ENCODE assay signal across 18 cellular contexts in the genomic region with DNA sequence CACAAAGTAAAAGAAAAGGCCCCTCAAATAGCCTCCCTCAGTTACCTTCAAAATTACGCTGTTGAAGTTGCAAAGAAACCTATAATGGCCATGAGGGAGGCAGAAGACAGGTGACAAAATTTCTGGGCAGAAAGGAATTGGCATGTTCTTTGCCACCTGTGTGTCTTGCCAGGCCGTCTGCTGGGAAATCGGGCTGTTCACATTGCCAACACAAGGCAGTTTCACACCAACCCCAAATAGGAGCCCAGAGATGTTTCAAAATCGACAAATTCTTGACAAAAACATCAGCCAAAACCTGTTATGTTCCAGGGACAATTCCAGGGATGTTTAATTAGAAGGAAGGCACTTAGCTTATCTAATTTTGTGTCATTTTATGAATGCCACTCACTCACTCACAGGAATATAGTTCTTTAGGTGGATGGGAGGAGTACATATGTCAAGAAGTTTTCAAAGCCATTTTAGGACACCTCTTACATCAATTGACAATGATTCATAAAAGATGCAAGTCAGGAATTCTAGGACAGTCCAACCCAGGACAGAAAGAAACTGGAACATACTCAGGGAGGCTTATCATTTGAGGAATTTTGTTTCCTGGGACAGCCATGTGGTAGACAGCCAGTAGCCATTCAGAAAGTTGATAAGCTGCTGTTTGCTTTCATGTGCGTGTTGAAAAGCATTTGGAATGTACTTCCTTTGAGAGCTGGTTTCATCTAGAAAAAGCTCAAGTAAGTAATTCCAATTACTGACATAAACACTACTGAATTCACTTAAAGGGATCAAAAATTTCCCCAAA.
A peak's percentile ranks its signal among the peaks of the same experiment; 100 is the strongest.
DNase-seq lines count a peak whose midpoint lies in the region; ATAC-seq and TF ChIP-seq lines count a peak whose summit lies in the region.
"Had no signal": no experiment of that assay in that cellular context is flagged by ENCODE, and none has a peak within 500 bp of the region (broad histone marks: within the 10 kb centered on the region; RNA-seq: fewer than 3 reads in every experiment).

No MANE protein-coding gene starts in this region.

- H3K9me3 Mint-ChIP-seq in naive thymus-derived CD8-positive, alpha-beta T cell, result peaks cover 0 to 2% (median 0%) of the 10 kb centered on the region in 9 donors
- peaks cover 0 to 28% (median 0%) of the 10 kb centered on the region in 11 donors for H3K9me3 Mint-ChIP-seq in naive thymus-derived CD4-positive, alpha-beta T cell

- TF ChIP-seq CTCF in RWPE2 (IDR thresholded peaks at IDR 0.05; ENCODE audit: poor library complexity, severe bottlenecking), result no peak
- TF ChIP-seq CTCF in upper lobe of right lung (IDR thresholded peaks at IDR 0.05), result no peak

- no peaks in the 10 kb centered on the region for H3K36me3 ChIP-seq in RWPE2 (ENCODE audit: low read depth)
- H3K36me3 ChIP-seq in muscle layer of duodenum (ENCODE audit: control insufficient read depth in 1 of 2, insufficient read depth in 2 of 2, low read length in 2 of 2), result no peaks in the 10 kb centered on the region
- H3K36me3 ChIP-seq in upper lobe of right lung, result no peaks in the 10 kb centered on the region
- no peaks in the 10 kb centered on the region for H3K36me3 ChIP-seq in SJCRH30
- no peaks in the 10 kb centered on the region for H3K36me3 ChIP-seq in naive thymus-derived CD4-positive, alpha-beta T cell (ENCODE audit: control insufficient read depth in 2 of 3, insufficient read depth in 3 of 3, low read length in 3 of 3)

- H3K9me3 ChIP-seq in RWPE2 (ENCODE audit: severe bottlenecking), result no peaks in the 10 kb centered on the region
- no peaks in the 10 kb centered on the region for H3K9me3 ChIP-seq in muscle layer of duodenum (ENCODE audit: control insufficient read depth in 1 of 2, low read length in 2 of 2)
- H3K9me3 ChIP-seq in upper lobe of right lung, result no peaks in the 10 kb centered on the region
- H3K9me3 ChIP-seq in SJCRH30 (replicated peaks), result 0 out of 2 replicates have a peak, but pooled peaks cover 5% of the 10 kb centered on the region
- no peaks in the 10 kb centered on the region for H3K9me3 ChIP-seq in naive thymus-derived CD4-positive, alpha-beta T cell (ENCODE audit: control insufficient read depth in 2 of 3, low read length in 3 of 3)

- H3K4me3 ChIP-seq in RWPE2 (ENCODE audit: severe bottlenecking) (no peak overlapping the region), muscle layer of duodenum (ENCODE audit: low read depth in 1 of 2, low read length in 2 of 2) (no peak overlapping the region), upper lobe of right lung (no peak overlapping the region), SJCRH30 (no peak overlapping the region)
- H3K4me3 ChIP-seq in naive thymus-derived CD4-positive, alpha-beta T cell (ENCODE audit: low read length), result no peak overlapping the region
- H3K4me3 ChIP-seq: GM23338 had no signal

- DNase-seq in RWPE2 (ENCODE audit: low spot score) (no peak), Right ventricle myocardium superior (no peak), upper lobe of right lung (no peak), SJCRH30 (no peak)
- no peak for DNase-seq in activated T-cell treated with anti-CD3 and anti-CD28 coated beads, Interleukin-2, amount 50 U/mL, for 48 hours
- no peak for DNase-seq in naive thymus-derived CD8-positive, alpha-beta T cell
- DNase-seq in naive thymus-derived CD4-positive, alpha-beta T cell, result no peak
- DNase-seq: activated CD4-positive, alpha-beta T cell treated with anti-CD3 and anti-CD28 coated beads, Interleukin-2, amount 50 U/mL, for 1 hour; CD4-positive, CD25-positive, alpha-beta regulatory T cell; effector CD8-positive, alpha-beta T cell; left colon; NCI-H2029; NCI-H748 treated with DMSO at 0.1 percent for 48 hours; SHP77; stimulated activated CD4-positive, alpha-beta T cell treated with anti-CD3 and anti-CD28 coated beads, Interleukin-1b, Interleukin-23, amount 100 ng/mL, for 48 hours had no signal

- ATAC-seq in RWPE2 (ENCODE audit: low read depth), result no peak
- ATAC-seq in Right ventricle myocardium superior (ENCODE audit: poor library complexity), result peak; percentile 96
- ATAC-seq in upper lobe of right lung, result peak; percentile 88
- no peak for ATAC-seq in naive thymus-derived CD8-positive, alpha-beta T cell
- no peak for ATAC-seq in naive thymus-derived CD4-positive, alpha-beta T cell
- ATAC-seq: GM23338 had no signal

- peaks cover 0 to 24% (median 13%) of the 10 kb centered on the region in 3 donors for H3K36me3 Mint-ChIP-seq in naive thymus-derived CD8-positive, alpha-beta T cell
- H3K36me3 Mint-ChIP-seq in naive thymus-derived CD4-positive, alpha-beta T cell, result peaks cover 0 to 30% (median 25%) of the 10 kb centered on the region in 5 donors

- CTCF ChIA-PET in naive thymus-derived CD4-positive, alpha-beta T cell (lab: Charles Lee), result interaction anchor here (0.7 kb wide), 1 partner anchor 38 kb away, joined by 3 read pairs; no protein-coding TSS in a partner anchor

- peak overlapping the region; percentile 36 for H3K27ac ChIP-seq in RWPE2 (ENCODE audit: poor library complexity, severe bottlenecking)
- H3K27ac ChIP-seq in muscle layer of duodenum (ENCODE audit: low read length), result peak overlapping the region; percentile 19
- peak overlapping the region; percentile 55 for H3K27ac ChIP-seq in upper lobe of right lung
- H3K27ac ChIP-seq in SJCRH30, result no peak overlapping the region
- H3K27ac ChIP-seq in naive thymus-derived CD4-positive, alpha-beta T cell (ENCODE audit: low read depth, low read length), result no peak overlapping the region

- H3K27me3 Mint-ChIP-seq in naive thymus-derived CD8-positive, alpha-beta T cell, result no peaks in the 10 kb centered on the region
- H3K27me3 Mint-ChIP-seq in naive thymus-derived CD4-positive, alpha-beta T cell, result no peaks in the 10 kb centered on the region
- H3K27me3 Mint-ChIP-seq: CD4-positive, CD25-positive, alpha-beta regulatory T cell had no signal

- intact Hi-C loops in Right ventricle myocardium superior (cut with DNase I), result no loop called here
- intact Hi-C loops in upper lobe of right lung (cut with DNase I), result no loop called here
- intact Hi-C loops in naive thymus-derived CD4-positive, alpha-beta T cell (cut with micrococcal nuclease), result loop anchor here in 1 of 2 donors (5.0 kb wide), 1 partner anchor 60 kb away; no protein-coding TSS in a partner anchor

- H3K4me1 Mint-ChIP-seq in naive thymus-derived CD8-positive, alpha-beta T cell, result peaks cover 0 to 3% (median 0%) of the 10 kb centered on the region in 4 donors
- peaks cover 0 to 4% (median 0%) of the 10 kb centered on the region in 7 donors for H3K4me1 Mint-ChIP-seq in naive thymus-derived CD4-positive, alpha-beta T cell
- H3K4me1 Mint-ChIP-seq: GM23338 had no signal

- H3K4me1 ChIP-seq in RWPE2 (ENCODE audit: insufficient read depth, poor library complexity, severe bottlenecking), result peaks cover 8% of the 10 kb centered on the region
- H3K4me1 ChIP-seq in muscle layer of duodenum (ENCODE audit: control insufficient read depth in 1 of 2, insufficient read depth in 2 of 2, low read length in 2 of 2), result no peaks in the 10 kb centered on the region
- peaks cover 19% of the 10 kb centered on the region for H3K4me1 ChIP-seq in upper lobe of right lung
- no peaks in the 10 kb centered on the region for H3K4me1 ChIP-seq in SJCRH30
- H3K4me1 ChIP-seq in naive thymus-derived CD4-positive, alpha-beta T cell (ENCODE audit: control insufficient read depth in 2 of 2, insufficient read depth in 2 of 2, low read length in 2 of 2), result no peaks in the 10 kb centered on the region

- H3K27ac Mint-ChIP-seq in naive thymus-derived CD8-positive, alpha-beta T cell, result no peak overlapping the region
- no peak overlapping the region for H3K27ac Mint-ChIP-seq in naive thymus-derived CD4-positive, alpha-beta T cell
- H3K27ac Mint-ChIP-seq: activated T-helper 1 cell treated with anti-CD3 and anti-CD28 coated beads, Interleukin-12 subunit alpha, Interleukin-12 subunit beta, Interleukin-2, Interleukin-4 antibody, amounts not matched to agents 30 ng/mL and 10 ng/mL and 1 ng/mL, durations not matched to agents 14 hours and 24 hours and 36 hours; GM23338 had no signal

- POLR2A ChIA-PET in naive thymus-derived CD8-positive, alpha-beta T cell (lab: Charles Lee), result no interaction called here
- POLR2A ChIA-PET in naive thymus-derived CD4-positive, alpha-beta T cell (lab: Charles Lee), result no interaction called here

- no peaks in the 10 kb centered on the region for H3K27me3 ChIP-seq in RWPE2 (ENCODE audit: insufficient read depth, poor library complexity, severe bottlenecking)
- H3K27me3 ChIP-seq in muscle layer of duodenum (ENCODE audit: low read depth, low read length), result no peaks in the 10 kb centered on the region
- H3K27me3 ChIP-seq in upper lobe of right lung, result no peaks in the 10 kb centered on the region
- H3K27me3 ChIP-seq in SJCRH30, result no peaks in the 10 kb centered on the region
- no peaks in the 10 kb centered on the region for H3K27me3 ChIP-seq in naive thymus-derived CD4-positive, alpha-beta T cell (ENCODE audit: control insufficient read depth in 2 of 2, insufficient read depth in 2 of 2, low read length in 2 of 2)

- H3K4me3 Mint-ChIP-seq in naive thymus-derived CD8-positive, alpha-beta T cell, result no peak overlapping the region
- no peak overlapping the region for H3K4me3 Mint-ChIP-seq in naive thymus-derived CD4-positive, alpha-beta T cell
- H3K4me3 Mint-ChIP-seq: activated T-helper 1 cell treated with anti-CD3 and anti-CD28 coated beads, Interleukin-12 subunit alpha, Interleukin-12 subunit beta, Interleukin-2, Interleukin-4 antibody, amounts not matched to agents 30 ng/mL and 10 ng/mL and 1 ng/mL, durations not matched to agents 14 hours and 24 hours and 36 hours; CD4-positive, CD25-positive, alpha-beta regulatory T cell; GM23338 had no signal

Comparison
In these comparisons a context has a peak if more than half of its experiments do, and no peak if none do; other contexts are left out.
1. ATAC-seq: peak in Right ventricle myocardium superior (single experiment) and upper lobe of right lung (single experiment); none in RWPE2 (single experiment), naive thymus-derived CD8-positive, alpha-beta T cell (0 of 2) and naive thymus-derived CD4-positive, alpha-beta T cell (single experiment).
2. H3K27ac ChIP-seq: peak in RWPE2 (single experiment), muscle layer of duodenum (single experiment) and upper lobe of right lung (single experiment); none in SJCRH30 (single experiment) and naive thymus-derived CD4-positive, alpha-beta T cell (single experiment).